ENCODE assay signal across 1 cellular context in genomic region chr9:114389612-114390368, GRCh38.
TF ChIP-seq lines count a peak whose summit lies in the region.

No MANE protein-coding gene starts in this region.

TF ChIP-seq in WTC11, 78 proteins besides CTCF, POLR2A, EP300 and RAD21 (continued from another document):
- no peak for TF ChIP-seq ZNF532 (CRISPR knock-in tag; IDR thresholded peaks at IDR 0.05; ENCODE audit: borderline replicate concordance)
- no peak for TF ChIP-seq ZNF512 (CRISPR knock-in tag; IDR thresholded peaks at IDR 0.05; ENCODE audit: borderline replicate concordance)
- no peak for TF ChIP-seq TP53 (CRISPR knock-in tag; IDR thresholded peaks at IDR 0.05)
- no peak for TF ChIP-seq HMGXB4 (CRISPR knock-in tag; IDR thresholded peaks at IDR 0.05)
- no peak for TF ChIP-seq NFATC4 (CRISPR knock-in tag; IDR thresholded peaks at IDR 0.05)
